In genomic region chr18:32126538-32126937, GRCh38 we compare ENCODE assay signal across 29 cellular contexts. TPM values are rescaled to one million over a fixed set of nuclear protein-coding genes. Genes with fewer than 3 reads are reported as not detected.
"Had no signal": no experiment of that assay in that cellular context is flagged by ENCODE, and none has a peak within 500 bp of the region (broad histone marks: within the 10 kb centered on the region; RNA-seq: fewer than 3 reads in every experiment).

No MANE protein-coding gene starts in this region.

- H3K4me3 Mint-ChIP-seq: activated CD4-positive, alpha-beta memory T cell treated with anti-CD3 and anti-CD28 coated beads for 36 hours; activated CD4-positive, alpha-beta T cell treated with anti-CD3 and anti-CD28 coated beads, Interleukin-2, amount 10 ng/mL, durations not matched to agents 24 days and 14 days; activated T-helper 1 cell treated with anti-CD3 and anti-CD28 coated beads, Interleukin-12 subunit alpha, Interleukin-12 subunit beta, Interleukin-2, Interleukin-4 antibody, amounts not matched to agents 30 ng/mL and 10 ng/mL and 1 ng/mL, durations not matched to agents 14 hours and 24 hours and 36 hours; T-helper 1 cell treated with Interleukin-12 subunit alpha and Interleukin-12 subunit beta and Interleukin-4 antibody, amounts not matched to agents 30 μg/mL and 1 μg/mL, for 36 hours; WTC11 had no signal

- H3K27ac Mint-ChIP-seq: activated CD4-positive, alpha-beta memory T cell treated with anti-CD3 and anti-CD28 coated beads for 36 hours; activated CD4-positive, alpha-beta T cell treated with anti-CD3 and anti-CD28 coated beads, Interleukin-2, amount 10 ng/mL, durations not matched to agents 24 days and 14 days; activated T-helper 1 cell treated with anti-CD3 and anti-CD28 coated beads, Interleukin-12 subunit alpha, Interleukin-12 subunit beta, Interleukin-2, Interleukin-4 antibody, amounts not matched to agents 30 ng/mL and 10 ng/mL and 1 ng/mL, durations not matched to agents 14 hours and 24 hours and 36 hours; T-helper 1 cell treated with Interleukin-12 subunit alpha and Interleukin-12 subunit beta and Interleukin-4 antibody, amounts not matched to agents 30 μg/mL and 1 μg/mL, for 36 hours; WTC11 had no signal

- H3K9me3 Mint-ChIP-seq: activated CD4-positive, alpha-beta memory T cell treated with anti-CD3 and anti-CD28 coated beads for 36 hours; activated CD4-positive, alpha-beta T cell treated with anti-CD3 and anti-CD28 coated beads, Interleukin-2, amount 10 ng/mL, durations not matched to agents 24 days and 14 days; activated T-helper 1 cell treated with anti-CD3 and anti-CD28 coated beads, Interleukin-12 subunit alpha, Interleukin-12 subunit beta, Interleukin-2, Interleukin-4 antibody, amounts not matched to agents 30 ng/mL and 10 ng/mL and 1 ng/mL, durations not matched to agents 14 hours and 24 hours and 36 hours; T-helper 1 cell treated with Interleukin-12 subunit alpha and Interleukin-12 subunit beta and Interleukin-4 antibody, amounts not matched to agents 30 μg/mL and 1 μg/mL, for 36 hours; WTC11 had no signal

- H3K4me1 Mint-ChIP-seq: WTC11 had no signal

- DNase-seq: activated CD4-positive, alpha-beta memory T cell treated with anti-CD3 and anti-CD28 coated beads for 36 hours; activated CD4-positive, alpha-beta T cell treated with anti-CD3 and anti-CD28 coated beads, Interleukin-2, amount 10 ng/mL, durations not matched to agents 24 days and 14 days; activated CD4-positive, CD25-positive, alpha-beta regulatory T cell treated with anti-CD3 and anti-CD28 coated beads, Interleukin-2, amount 50 U/mL, for 72 hours; activated CD8-positive, alpha-beta memory T cell treated with anti-CD3 and anti-CD28 coated beads for 24 hours; activated effector memory CD4-positive, alpha-beta T cell treated with anti-CD3 and anti-CD28 coated beads, Interleukin-2, amount 50 U/mL, for 16 hours; activated naive CD4-positive, alpha-beta T cell treated with Interleukin-2 at 50 U/mL for 16 hours; amniotic stem cell; body of pancreas; central memory CD4-positive, alpha-beta T cell; Karpas-422; MM.1S; NCI-H1105; NCI-H1436; NCI-H187; NCI-H2081; NCI-H510A treated with DMSO at 0.1 percent for 48 hours; NCI-H69; NK-92 treated with Interleukin-12 subunit alpha and Interleukin-12 subunit beta, amount 100 ng/mL, for 24 hours; OCI-M1; RPMI8226; SW 1271 had no signal

- H3K27me3 Mint-ChIP-seq: activated CD4-positive, alpha-beta memory T cell treated with anti-CD3 and anti-CD28 coated beads for 36 hours; activated CD4-positive, alpha-beta T cell treated with anti-CD3 and anti-CD28 coated beads, Interleukin-2, amount 10 ng/mL, durations not matched to agents 24 days and 14 days had no signal

- FAIRE-seq: bronchial epithelial cell, K562 had no signal

- ATAC-seq: body of pancreas, K562, Panc1, Right ventricle myocardium inferior, WTC11 had no signal

RNA-seq across cellular contexts. Expression of gene RNF138, which starts 34.9 kb away (rescaled TPM):
- total RNA-seq: ascending aorta had no signal
